ENCODE assay signal across 7 cellular contexts in the genomic region with DNA sequence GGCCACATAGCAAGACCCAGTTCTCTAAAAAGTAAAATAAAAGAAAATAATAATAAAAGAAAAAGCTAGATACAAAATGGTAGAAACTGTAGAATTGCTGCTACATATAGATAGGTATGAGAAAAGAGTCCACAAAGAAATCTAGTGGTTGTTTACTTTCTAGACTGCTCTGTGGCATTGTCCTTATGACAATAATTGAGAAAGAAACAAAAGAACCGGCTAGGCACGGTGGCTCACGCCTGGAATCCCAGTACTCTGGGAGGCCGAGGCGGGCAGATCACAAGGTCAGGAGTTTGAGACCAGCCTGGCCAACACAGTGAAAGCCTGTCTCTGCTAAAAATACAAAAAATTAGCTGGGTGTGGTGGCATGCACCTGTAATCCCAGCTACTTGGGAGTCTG. TPM values are rescaled to one million over a fixed set of nuclear protein-coding genes. Genes with fewer than 3 reads are reported as not detected.
DNase-seq lines count a peak whose midpoint lies in the region; ATAC-seq and TF ChIP-seq lines count a peak whose summit lies in the region.
"Not testable (repeated sequence)": the region's sequence is repeated elsewhere in the genome, so short reads cannot be mapped to it uniquely, and the experiment has no call there.

No MANE protein-coding gene starts in this region.

- H3K36me3 Mint-ChIP-seq in CD4-positive, alpha-beta T cell (ENCODE audit: low read depth); H9 (ENCODE audit: insufficient read depth in 1 of 3, low read depth in 3 of 3); activated T-cell treated with anti-CD3 and anti-CD28 coated beads, Interleukin-2, amount 50 U/mL, for 4 hours (ENCODE audit: insufficient read depth); naive B cell: not testable (repeated sequence)

- H3K27ac Mint-ChIP-seq in CD4-positive, alpha-beta T cell = peak overlapping the region; percentile 98
- not testable (repeated sequence) for H3K27ac Mint-ChIP-seq in H9
- H3K27ac Mint-ChIP-seq in naive B cell = peak overlapping the region in 1 of 6 donors; percentile 97

- not testable (repeated sequence) for H4K8ac ChIP-seq in H9 (replicated peaks; ENCODE audit: insufficient read length, low read depth, low read length)

- not testable (repeated sequence) for H3K9ac ChIP-seq in H9 (ENCODE audit: extremely low read depth, insufficient read length, low read length); PC-3 (ENCODE audit: low read length)

- H2BK120ac ChIP-seq in H9 (ENCODE audit: low read depth, low read length, poor library complexity, severe bottlenecking) = not testable (repeated sequence)

- not testable (repeated sequence) for H3K36me3 ChIP-seq in PC-3 (ENCODE audit: low read depth, low read length); transverse colon

- H3T11ph ChIP-seq in H9 (ENCODE audit: low read length) = not testable (repeated sequence)

- not testable (repeated sequence) for DNase-seq in CD4-positive, alpha-beta T cell; H9; PC-3; activated T-cell treated with anti-CD3 and anti-CD28 coated beads, Interleukin-2, amount 50 U/mL, for 4 hours; naive B cell; transverse colon
- peak; percentile 11 for DNase-seq in left ventricle myocardium superior

- H4K20me1 ChIP-seq in H9 (ENCODE audit: control insufficient read depth, insufficient read depth, insufficient read length) = not testable (repeated sequence)
- H4K20me1 ChIP-seq in PC-3 (ENCODE audit: low read length) = peaks cover 13% of the 10 kb centered on the region

- TF ChIP-seq CTCF in CD4-positive, alpha-beta T cell (IDR thresholded peaks at IDR 0.05); H9 (conservative IDR thresholded peaks at IDR 0.05); PC-3 (conservative IDR thresholded peaks at IDR 0.05; ENCODE audit: low read depth, low read length); transverse colon (IDR thresholded peaks at IDR 0.05): not testable (repeated sequence)

- POLR2A ChIA-PET in CD4-positive, alpha-beta T cell (lab: Charles Lee) = interaction anchor here (0.6 to 2.0 kb wide), 2 partner anchors 95 to 122 kb away, joined by 3 to 6 read pairs; partner anchors contain the start of gene BIK
- POLR2A ChIA-PET in PC-3 (lab: Charles Lee; ENCODE audit: unreplicated experiment) = interaction anchor here (1.2 kb wide), 1 partner anchor 21 kb away, joined by 4 read pairs; no protein-coding TSS in a partner anchor

- WGBS in H9 (ENCODE audit: extremely low coverage, insufficient read length, low lambda C conversion rate) = no CpG with 5 or more reads among the region's 5 CpGs
- 86 to 94% methylated on average over 3 to 5 of the region's 5 CpGs for WGBS in transverse colon (ENCODE audit: low coverage in 1 of 2), 2 donors

- not testable (repeated sequence) for H2AFZ ChIP-seq in H9 (ENCODE audit: low read length); PC-3 (ENCODE audit: low read length)

- H3K27me3 ChIP-seq in CD4-positive, alpha-beta T cell (ENCODE audit: control insufficient read depth, insufficient read depth, low read length); H9 (ENCODE audit: insufficient read depth, low read length); PC-3 (ENCODE audit: low read length); transverse colon: not testable (repeated sequence)

- not testable (repeated sequence) for H2BK15ac ChIP-seq in H9 (ENCODE audit: low read depth, low read length)

- not testable (repeated sequence) for H3K23ac ChIP-seq in H9 (ENCODE audit: insufficient read length, low read depth, low read length)

- H3K27me3 Mint-ChIP-seq in CD4-positive, alpha-beta T cell; H9 (ENCODE audit: low read depth); activated T-cell treated with anti-CD3 and anti-CD28 coated beads, Interleukin-2, amount 50 U/mL, for 4 hours (ENCODE audit: low read depth); naive B cell: not testable (repeated sequence)

- not testable (repeated sequence) for TF ChIP-seq EP300 in transverse colon (IDR thresholded peaks at IDR 0.05; ENCODE audit: low read depth)

- H3K14ac ChIP-seq in H9 (ENCODE audit: insufficient read depth, low read length) = not testable (repeated sequence)

- H3K79me2 ChIP-seq in H9 (ENCODE audit: insufficient read depth, low read length) (peaks cover 18% of the 10 kb centered on the region; the same call in 1 of the 2 replicates), PC-3 (ENCODE audit: low read length) (peaks cover 35% of the 10 kb centered on the region)

- not testable (repeated sequence) for H3K9me3 ChIP-seq in CD4-positive, alpha-beta T cell (ENCODE audit: control insufficient read depth, low read length); H9 (ENCODE audit: control insufficient read depth, low read depth, low read length); PC-3 (ENCODE audit: low read length); transverse colon

- not testable (repeated sequence) for ATAC-seq in CD4-positive, alpha-beta T cell (ENCODE audit: poor library complexity); PC-3; activated T-cell treated with anti-CD3 and anti-CD28 coated beads, Interleukin-2, amount 50 U/mL, for 4 hours; left ventricle myocardium superior; naive B cell (ENCODE audit: low read depth in 2 of 2)

- not testable (repeated sequence) for BruUV-seq in PC-3 (replicated peaks; lab: Mats Ljungman, UMichigan)

- H3F3A ChIP-seq in PC-3 (ENCODE audit: low read length, unreplicated experiment) = not testable (repeated sequence)

- not testable (repeated sequence) for H2BK5ac ChIP-seq in H9 (ENCODE audit: insufficient read length, low read length)

- intact Hi-C loops in CD4-positive, alpha-beta T cell (cut with DNase I, micrococcal nuclease) = loop anchor here (2.0 to 10.0 kb wide), 4 partner anchors 75 to 1479 kb away; partner anchors contain the start of genes ARFGAP3 (in 1 of the 2), MCAT (in 1 of the 2) and RTL6 (in 1 of the 2)
- intact Hi-C loops in PC-3 (cut with micrococcal nuclease); left ventricle myocardium superior (cut with micrococcal nuclease); transverse colon (cut with DNase I; ENCODE audit: low total_unique reads): not testable (repeated sequence)

- not testable (repeated sequence) for H4K5ac ChIP-seq in H9 (ENCODE audit: insufficient read length, low read depth, low read length)

- H3K4me3 Mint-ChIP-seq in CD4-positive, alpha-beta T cell = peak overlapping the region; percentile 99
- H3K4me3 Mint-ChIP-seq in H9 (peak overlapping the region; percentile 2 to 99; a peak in 2 of 5 replicates), naive B cell (peak overlapping the region in 7 of 8 donors; percentile 94 to 99 (median 97))
- peak overlapping the region; percentile 94 for H3K4me3 Mint-ChIP-seq in activated T-cell treated with anti-CD3 and anti-CD28 coated beads, Interleukin-2, amount 50 U/mL, for 4 hours

- not testable (repeated sequence) for H4K91ac ChIP-seq in H9 (ENCODE audit: insufficient read length, low read depth, low read length)

- H3K56ac ChIP-seq in H9 (ENCODE audit: insufficient read length, low read depth, low read length) = not testable (repeated sequence)

- not testable (repeated sequence) for H3K9me2 ChIP-seq in PC-3 (replicated peaks; ENCODE audit: low read length)

- H3K4me1 Mint-ChIP-seq in CD4-positive, alpha-beta T cell (ENCODE audit: low read depth) = peaks cover 33% of the 10 kb centered on the region
- H3K4me1 Mint-ChIP-seq in H9 = peaks cover 19 to 21% of the 10 kb centered on the region in 2 experiments
- peaks cover 23% of the 10 kb centered on the region for H3K4me1 Mint-ChIP-seq in activated T-cell treated with anti-CD3 and anti-CD28 coated beads, Interleukin-2, amount 50 U/mL, for 4 hours (ENCODE audit: low read depth)
- peaks cover 24 to 42% (median 38%) of the 10 kb centered on the region in 3 donors for H3K4me1 Mint-ChIP-seq in naive B cell

- not testable (repeated sequence) for H3K9me3 Mint-ChIP-seq in CD4-positive, alpha-beta T cell; H9; activated T-cell treated with anti-CD3 and anti-CD28 coated beads, Interleukin-2, amount 50 U/mL, for 4 hours; naive B cell

- H3K27ac ChIP-seq in CD4-positive, alpha-beta T cell (ENCODE audit: low read depth, low read length); H9 (ENCODE audit: insufficient read length, low read depth, low read length); PC-3 (ENCODE audit: low read length): not testable (repeated sequence)
- H3K27ac ChIP-seq in transverse colon = peak overlapping the region in 3 of 4 donors; percentile 84 to 91 (median 86)

- not testable (repeated sequence) for H3K18ac ChIP-seq in H9 (ENCODE audit: insufficient read length, low read depth, low read length)

- H2BK12ac ChIP-seq in H9 (ENCODE audit: insufficient read length, low read depth, low read length) = not testable (repeated sequence)

- not testable (repeated sequence) for H2BK20ac ChIP-seq in H9 (ENCODE audit: low read depth, low read length, poor library complexity, severe bottlenecking)

- not testable (repeated sequence) for H3K4me1 ChIP-seq in H9 (ENCODE audit: insufficient read depth, low read length)
- H3K4me1 ChIP-seq in PC-3 (ENCODE audit: insufficient read depth, low read length) (peaks cover 14% of the 10 kb centered on the region), transverse colon (peaks cover 13 to 49% (median 35%) of the 10 kb centered on the region in 4 donors)

- not testable (repeated sequence) for H3K79me1 ChIP-seq in H9 (ENCODE audit: insufficient read depth, low read depth, low read length, poor library complexity, severe bottlenecking)

- not testable (repeated sequence) for H3K4me3 ChIP-seq in PC-3 (ENCODE audit: low read length)
- H3K4me3 ChIP-seq in transverse colon = peak overlapping the region in 1 of 4 donors; percentile 88

- H3K4me2 ChIP-seq in H9 (ENCODE audit: insufficient read depth, insufficient read length, low read length) = not testable (repeated sequence)
- peak overlapping the region; percentile 86; the same call in 1 of the 2 replicates for H3K4me2 ChIP-seq in PC-3 (ENCODE audit: low read length)

- in situ Hi-C loops in transverse colon (cut with MboI; ENCODE audit: low pct_ligation_motif_present in 1 of 4, low pct_unique_long_range_greater_than_20kb in 1 of 4, low sequenced_read_pairs in 3 of 4) = not testable (repeated sequence)

- TF ChIP-seq POLR2A in transverse colon (IDR thresholded peaks at IDR 0.05) = not testable (repeated sequence)

- CTCF ChIA-PET in CD4-positive, alpha-beta T cell (lab: Charles Lee) = interaction anchor here (1.5 kb wide), 1 partner anchor 18 kb away, joined by 6 read pairs; no protein-coding TSS in a partner anchor
- CTCF ChIA-PET in PC-3 (lab: Charles Lee) = not testable (repeated sequence)

- H3K4ac ChIP-seq in H9 (ENCODE audit: low read depth, low read length) = not testable (repeated sequence)

- H3K23me2 ChIP-seq in H9 (ENCODE audit: insufficient read length, low read depth, low read length, poor library complexity, severe bottlenecking) = not testable (repeated sequence)

- not testable (repeated sequence) for H2AK5ac ChIP-seq in H9 (ENCODE audit: insufficient read length, low read length)

RNA-seq across cellular contexts. Expression of gene PACSIN2, which starts 1.2 kb away (rescaled TPM):
- total RNA-seq in CD4-positive, alpha-beta T cell = 10 to 100 TPM; 23.3 to 25.5 TPM
- total RNA-seq in H9 (2021) = 62.3 and 63.9 TPM in 2 replicates
- total RNA-seq in PC-3 (2014; rRNA removed) = 25.7 and 46.1 TPM in 2 replicates
- total RNA-seq in activated T-cell treated with anti-CD3 and anti-CD28 coated beads, Interleukin-2, amount 50 U/mL, for 4 hours = 10 to 100 TPM; 24.5 to 30.2 (median 28.1) TPM
- total RNA-seq in left ventricle myocardium superior = 63.8 TPM
- polyA plus RNA-seq in naive B cell (ENCODE audit: low read depth in 6 of 6) = 10 to 100 TPM; 30.9 to 43.4 (median 37.3) TPM
- total RNA-seq in transverse colon = 100 to 1,000 TPM in 3 of 4 donors, 10 to 100 TPM in 1; 53.9 to 250 (median 198) TPM
